In the genomic region with DNA sequence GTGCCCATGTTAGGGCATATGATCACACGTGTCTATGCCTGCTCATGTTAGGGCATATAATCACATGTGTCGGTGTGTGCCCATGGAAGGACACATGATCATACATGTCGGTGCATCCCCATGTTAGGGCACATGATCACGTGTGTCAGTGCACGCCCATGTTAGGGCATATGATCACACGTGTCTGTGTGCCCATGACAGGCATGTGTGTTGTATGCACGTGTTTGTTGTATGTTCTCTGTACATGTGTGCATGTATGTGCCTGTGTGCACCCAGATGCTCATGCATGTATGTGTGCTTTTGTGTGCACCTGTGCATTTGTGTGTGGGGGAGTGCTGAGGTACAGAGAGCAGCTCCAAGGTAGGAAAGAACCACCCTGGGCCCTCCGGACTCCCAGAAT, we compare ENCODE assay signal across 32 cellular contexts. TPM values are rescaled to one million over a fixed set of nuclear protein-coding genes. Genes with fewer than 3 reads are reported as not detected.
"Had no signal": no experiment of that assay in that cellular context is flagged by ENCODE, and none has a peak within 500 bp of the region (broad histone marks: within the 10 kb centered on the region; RNA-seq: fewer than 3 reads in every experiment).

No MANE protein-coding gene starts in this region.

- H3K4me3 Mint-ChIP-seq: activated CD4-positive, alpha-beta memory T cell treated with anti-CD3 and anti-CD28 coated beads for 36 hours; activated CD8-positive, alpha-beta memory T cell treated with anti-CD3 and anti-CD28 coated beads, Interleukin-2, amount 10 ng/mL, durations not matched to agents 7 days and 5 days; activated CD8-positive, alpha-beta T cell treated with anti-CD3 and anti-CD28 coated beads, Interleukin-2, amount 10 ng/mL, durations not matched to agents 7 days and 5 days; activated naive CD8-positive, alpha-beta T cell; activated T-cell treated with anti-CD3 and anti-CD28 coated beads, Interleukin-2, amount 50 U/mL, for 4 hours; activated T-helper 17 cell treated with anti-CD3 and anti-CD28 coated beads, Interleukin-2, amount 50 U/mL, for 72 hours; central memory CD8-positive, alpha-beta T cell; dendritic cell treated with granulocyte-macrophage colony-stimulating factor and Interleukin-4, amounts not matched to agents 40 ng/mL and 50 ng/mL, for 4 days; endodermal cell had no signal

- ATAC-seq: activated CD8-positive, alpha-beta memory T cell treated with anti-CD3 and anti-CD28 coated beads, Interleukin-2, amount 10 ng/mL, durations not matched to agents 7 days and 5 days; activated CD8-positive, alpha-beta T cell treated with anti-CD3 and anti-CD28 coated beads, Interleukin-2, amount 10 ng/mL, durations not matched to agents 7 days and 5 days; activated T-cell treated with anti-CD3 and anti-CD28 coated beads, Interleukin-2, amount 50 U/mL, for 4 hours; activated T-helper 17 cell treated with anti-CD3 and anti-CD28 coated beads, Interleukin-2, amount 50 U/mL, for 72 hours; heart left ventricle had no signal

- H3K27ac Mint-ChIP-seq: activated CD4-positive, alpha-beta memory T cell treated with anti-CD3 and anti-CD28 coated beads for 36 hours; activated CD8-positive, alpha-beta memory T cell treated with anti-CD3 and anti-CD28 coated beads, Interleukin-2, amount 10 ng/mL, durations not matched to agents 7 days and 5 days; activated CD8-positive, alpha-beta T cell treated with anti-CD3 and anti-CD28 coated beads, Interleukin-2, amount 10 ng/mL, durations not matched to agents 7 days and 5 days; activated naive CD8-positive, alpha-beta T cell; activated T-helper 17 cell treated with anti-CD3 and anti-CD28 coated beads, Interleukin-2, amount 50 U/mL, for 72 hours; dendritic cell treated with granulocyte-macrophage colony-stimulating factor and Interleukin-4, amounts not matched to agents 40 ng/mL and 50 ng/mL, for 4 days; endodermal cell had no signal

- H3K9me3 Mint-ChIP-seq: activated CD4-positive, alpha-beta memory T cell treated with anti-CD3 and anti-CD28 coated beads for 36 hours; activated T-cell treated with anti-CD3 and anti-CD28 coated beads, Interleukin-2, amount 50 U/mL, for 4 hours; activated T-helper 17 cell treated with anti-CD3 and anti-CD28 coated beads, Interleukin-2, amount 50 U/mL, for 72 hours; central memory CD8-positive, alpha-beta T cell; dendritic cell treated with granulocyte-macrophage colony-stimulating factor and Interleukin-4, amounts not matched to agents 40 ng/mL and 50 ng/mL, for 4 days; endodermal cell had no signal

- H3K27ac ChIP-seq: brain microvascular endothelial cell, coronary artery, heart left ventricle had no signal

- H3K36me3 ChIP-seq: brain microvascular endothelial cell, heart left ventricle had no signal

- H3K9me3 ChIP-seq: heart left ventricle had no signal

- DNase-seq: activated CD4-positive, alpha-beta memory T cell treated with anti-CD3 and anti-CD28 coated beads for 36 hours; activated CD4-positive, alpha-beta T cell treated with anti-CD3 and anti-CD28 coated beads for 4 hours; activated CD4-positive, alpha-beta T cell treated with anti-CD3 and anti-CD28 coated beads, Interleukin-2, amount 50 U/mL, for 1 hour; activated CD4-positive, CD25-positive, alpha-beta regulatory T cell; activated CD4-positive, CD25-positive, alpha-beta regulatory T cell treated with anti-CD3 and anti-CD28 coated beads, Interleukin-2, amount 50 U/mL, for 72 hours; activated CD8-positive, alpha-beta memory T cell treated with anti-CD3 and anti-CD28 coated beads, Interleukin-2, amount 10 ng/mL, durations not matched to agents 7 days and 5 days; activated CD8-positive, alpha-beta memory T cell treated with anti-CD3 and anti-CD28 coated beads, Interleukin-2, amount 50 U/mL, for 4 hours; activated CD8-positive, alpha-beta T cell treated with anti-CD3 and anti-CD28 coated beads, Interleukin-2, amount 10 ng/mL, durations not matched to agents 7 days and 5 days; activated effector memory CD4-positive, alpha-beta T cell treated with Interleukin-2 at 50 U/mL for 16 hours; activated gamma-delta T cell treated with Interleukin-2 at 50 U/mL for 16 hours; activated naive CD4-positive, alpha-beta T cell treated with Interleukin-2 at 50 U/mL for 16 hours; activated T-cell treated with anti-CD3 and anti-CD28 coated beads, Interleukin-2, amount 50 U/mL, for 4 hours; amniotic stem cell; anterior cingulate cortex; brain microvascular endothelial cell; dorsolateral prefrontal cortex; effector memory CD4-positive, alpha-beta T cell; endodermal cell; heart left ventricle; T-helper 2 cell had no signal

- H3K4me3 ChIP-seq: coronary artery, dorsolateral prefrontal cortex, heart left ventricle had no signal

- H3K36me3 Mint-ChIP-seq: activated CD4-positive, alpha-beta memory T cell treated with anti-CD3 and anti-CD28 coated beads for 36 hours; activated CD8-positive, alpha-beta memory T cell treated with anti-CD3 and anti-CD28 coated beads, Interleukin-2, amount 10 ng/mL, durations not matched to agents 7 days and 5 days; activated naive CD8-positive, alpha-beta T cell had no signal

- H3K4me1 ChIP-seq: heart left ventricle had no signal

- H3K27me3 Mint-ChIP-seq: activated naive CD8-positive, alpha-beta T cell had no signal

- H3K4me1 Mint-ChIP-seq: activated CD8-positive, alpha-beta memory T cell treated with anti-CD3 and anti-CD28 coated beads, Interleukin-2, amount 10 ng/mL, durations not matched to agents 7 days and 5 days; activated T-helper 17 cell treated with anti-CD3 and anti-CD28 coated beads, Interleukin-2, amount 50 U/mL, for 72 hours; central memory CD8-positive, alpha-beta T cell; endodermal cell had no signal

RNA-seq across cellular contexts. Expression of a gene that starts 49.6 kb away (rescaled TPM):
- total RNA-seq: activated CD4-positive, alpha-beta memory T cell treated with anti-CD3 and anti-CD28 coated beads for 36 hours; activated CD8-positive, alpha-beta memory T cell treated with anti-CD3 and anti-CD28 coated beads for 36 hours; activated CD8-positive, alpha-beta memory T cell treated with anti-CD3 and anti-CD28 coated beads, Interleukin-2, amount 10 ng/mL, durations not matched to agents 7 days and 5 days; activated T-cell treated with anti-CD3 and anti-CD28 coated beads, Interleukin-2, amount 50 U/mL, for 4 hours; bronchial epithelial cell; cerebellum; endodermal cell; esophagus mucosa; frontal cortex; T-helper 1 cell treated with Interleukin-12 subunit alpha and Interleukin-12 subunit beta and Interleukin-4 antibody, amounts not matched to agents 30 ng/mL and 1 ng/mL, for 36 hours had no signal
- polyA plus RNA-seq: adipose tissue, heart left ventricle had no signal
